In the genomic region with DNA sequence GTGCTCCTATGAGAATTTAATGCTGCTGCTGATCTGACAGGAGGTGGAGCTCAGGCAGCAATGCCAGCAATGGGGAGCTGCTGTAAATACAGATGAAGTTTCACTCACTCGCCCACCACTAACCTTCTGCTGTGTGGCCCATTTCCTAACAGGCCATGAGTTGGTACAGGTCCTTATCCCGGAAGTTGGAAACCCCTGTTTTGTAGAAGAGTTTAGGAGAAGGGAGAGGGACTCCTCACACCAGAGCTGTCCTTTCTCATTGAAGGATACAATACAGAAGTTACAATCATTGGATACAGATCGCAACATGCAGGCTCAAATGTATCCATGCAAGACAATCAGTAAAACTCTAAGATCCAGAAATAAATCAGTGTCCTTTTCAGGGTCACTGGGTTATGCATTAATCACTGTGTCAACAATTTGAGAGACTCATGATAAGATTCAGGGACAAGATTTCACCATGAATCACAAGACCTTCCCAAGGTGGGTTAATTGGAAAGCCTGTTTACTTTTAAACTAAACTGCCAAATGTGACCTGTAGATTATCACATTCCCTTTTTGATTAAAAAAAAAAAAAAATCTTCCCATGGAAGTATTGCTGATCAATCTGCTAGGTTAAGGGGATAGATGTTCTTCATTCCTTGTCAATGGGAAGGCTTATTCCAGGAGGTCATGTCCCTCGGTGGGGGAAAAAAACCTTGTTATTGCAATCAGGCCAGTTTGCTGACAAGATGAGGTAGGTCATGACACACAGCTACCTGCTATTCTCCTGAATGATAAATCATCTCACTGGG, we compare ENCODE assay signal across 1 cellular context.
TF ChIP-seq lines count a peak whose summit lies in the region.

No MANE protein-coding gene starts in this region.

TF ChIP-seq in HepG2, 621 proteins besides CTCF, POLR2A, EP300 and RAD21 (continued from another document and continues in another):
- TF ChIP-seq HMGA1 (CRISPR knock-in tag; conservative IDR thresholded peaks at IDR 0.05) (no peak), NBN (conservative IDR thresholded peaks at IDR 0.05) (no peak), RNF219 (CRISPR knock-in tag; IDR thresholded peaks at IDR 0.05) (no peak), ZFP37 (CRISPR knock-in tag; IDR thresholded peaks at IDR 0.05; ENCODE audit: borderline replicate concordance) (no peak), SCMH1 (CRISPR knock-in tag; IDR thresholded peaks at IDR 0.05; ENCODE audit: borderline replicate concordance) (no peak), ZNF550 (CRISPR knock-in tag; IDR thresholded peaks at IDR 0.05; ENCODE audit: borderline replicate concordance) (no peak), WIZ (CRISPR knock-in tag; IDR thresholded peaks at IDR 0.05) (no peak), NR1H2 (CRISPR knock-in tag; IDR thresholded peaks at IDR 0.05; ENCODE audit: borderline replicate concordance, low read depth) (no peak), ZBTB42 (CRISPR knock-in tag; IDR thresholded peaks at IDR 0.05) (no peak), NFE2L1 (CRISPR knock-in tag; IDR thresholded peaks at IDR 0.05; ENCODE audit: borderline replicate concordance) (no peak), ZNF558 (CRISPR knock-in tag; IDR thresholded peaks at IDR 0.05; ENCODE audit: borderline replicate concordance) (no peak), ZMYM2 (CRISPR knock-in tag; IDR thresholded peaks at IDR 0.05) (no peak), ZNF350 (CRISPR knock-in tag; IDR thresholded peaks at IDR 0.05; ENCODE audit: borderline replicate concordance, low read depth) (no peak), HNRNPUL1 (IDR thresholded peaks at IDR 0.05; ENCODE audit: low read depth, low read length) (no peak), PHF20 (CRISPR knock-in tag; IDR thresholded peaks at IDR 0.05) (no peak), ZNF614 (CRISPR knock-in tag; IDR thresholded peaks at IDR 0.05; ENCODE audit: borderline replicate concordance) (no peak), ZNF546 (CRISPR knock-in tag; conservative IDR thresholded peaks at IDR 0.05) (no peak), ZNF256 (CRISPR knock-in tag; conservative IDR thresholded peaks at IDR 0.05) (no peak), ZNF777 (CRISPR knock-in tag; IDR thresholded peaks at IDR 0.05) (no peak), TFE3 (CRISPR knock-in tag; IDR thresholded peaks at IDR 0.05) (peak; percentile 97), PRPF4 (IDR thresholded peaks at IDR 0.05; ENCODE audit: low read depth, low read length, poor library complexity, severe bottlenecking) (no peak), MYC (CRISPR knock-in tag; IDR thresholded peaks at IDR 0.05; ENCODE audit: borderline replicate concordance) (no peak), REL (CRISPR knock-in tag; conservative IDR thresholded peaks at IDR 0.05) (no peak), ZNF773 (CRISPR knock-in tag; IDR thresholded peaks at IDR 0.05; ENCODE audit: borderline replicate concordance) (no peak), RCOR2 (CRISPR knock-in tag; IDR thresholded peaks at IDR 0.05) (peak; percentile 77), LCORL (IDR thresholded peaks at IDR 0.05) (no peak), LCORL (CRISPR knock-in tag; IDR thresholded peaks at IDR 0.05) (peak; percentile 40; the same call in 1 of the 2 replicates), ZNF629 (CRISPR knock-in tag; conservative IDR thresholded peaks at IDR 0.05) (0 out of 2 replicates have a peak, but pooled peaks have one; percentile 21), SIX4 (CRISPR knock-in tag; IDR thresholded peaks at IDR 0.05) (no peak), TBP (CRISPR knock-in tag; IDR thresholded peaks at IDR 0.05) (no peak), ZFP1 (CRISPR knock-in tag; IDR thresholded peaks at IDR 0.05) (no peak), ARID3A (IDR thresholded peaks at IDR 0.05; ENCODE audit: low read depth, low read length) (peak; percentile 72), TBX3 (IDR thresholded peaks at IDR 0.05; ENCODE audit: borderline replicate concordance) (no peak), ZNF678 (CRISPR knock-in tag; IDR thresholded peaks at IDR 0.05) (no peak), KAT7 (CRISPR knock-in tag; IDR thresholded peaks at IDR 0.05; ENCODE audit: borderline replicate concordance) (no peak), MLLT10 (CRISPR knock-in tag; IDR thresholded peaks at IDR 0.05) (no peak), ZBTB25 (CRISPR knock-in tag; IDR thresholded peaks at IDR 0.05) (no peak), GABPB1 (CRISPR knock-in tag; IDR thresholded peaks at IDR 0.05) (no peak; the same call in 1 of the 2 replicates), SYNCRIP (IDR thresholded peaks at IDR 0.05; ENCODE audit: insufficient read depth, low read depth, low read length) (no peak), NCOR1 (IDR thresholded peaks at IDR 0.05; ENCODE audit: borderline replicate concordance, low read length) (no peak), ZNF224 (CRISPR knock-in tag; IDR thresholded peaks at IDR 0.05) (no peak), ZFYVE20 (CRISPR knock-in tag; IDR thresholded peaks at IDR 0.05; ENCODE audit: borderline replicate concordance, low read depth) (no peak), ZNF547 (CRISPR knock-in tag; IDR thresholded peaks at IDR 0.05) (0 out of 2 replicates have a peak, but pooled peaks have one; percentile 12), RBAK (CRISPR knock-in tag; IDR thresholded peaks at IDR 0.05) (no peak), ZNF264 (CRISPR knock-in tag; IDR thresholded peaks at IDR 0.05) (no peak), ZNF460 (CRISPR knock-in tag; IDR thresholded peaks at IDR 0.05; ENCODE audit: borderline replicate concordance) (no peak), ZFX (CRISPR knock-in tag; IDR thresholded peaks at IDR 0.05; ENCODE audit: low read depth) (no peak)
- TF ChIP-seq, protein P1, sequence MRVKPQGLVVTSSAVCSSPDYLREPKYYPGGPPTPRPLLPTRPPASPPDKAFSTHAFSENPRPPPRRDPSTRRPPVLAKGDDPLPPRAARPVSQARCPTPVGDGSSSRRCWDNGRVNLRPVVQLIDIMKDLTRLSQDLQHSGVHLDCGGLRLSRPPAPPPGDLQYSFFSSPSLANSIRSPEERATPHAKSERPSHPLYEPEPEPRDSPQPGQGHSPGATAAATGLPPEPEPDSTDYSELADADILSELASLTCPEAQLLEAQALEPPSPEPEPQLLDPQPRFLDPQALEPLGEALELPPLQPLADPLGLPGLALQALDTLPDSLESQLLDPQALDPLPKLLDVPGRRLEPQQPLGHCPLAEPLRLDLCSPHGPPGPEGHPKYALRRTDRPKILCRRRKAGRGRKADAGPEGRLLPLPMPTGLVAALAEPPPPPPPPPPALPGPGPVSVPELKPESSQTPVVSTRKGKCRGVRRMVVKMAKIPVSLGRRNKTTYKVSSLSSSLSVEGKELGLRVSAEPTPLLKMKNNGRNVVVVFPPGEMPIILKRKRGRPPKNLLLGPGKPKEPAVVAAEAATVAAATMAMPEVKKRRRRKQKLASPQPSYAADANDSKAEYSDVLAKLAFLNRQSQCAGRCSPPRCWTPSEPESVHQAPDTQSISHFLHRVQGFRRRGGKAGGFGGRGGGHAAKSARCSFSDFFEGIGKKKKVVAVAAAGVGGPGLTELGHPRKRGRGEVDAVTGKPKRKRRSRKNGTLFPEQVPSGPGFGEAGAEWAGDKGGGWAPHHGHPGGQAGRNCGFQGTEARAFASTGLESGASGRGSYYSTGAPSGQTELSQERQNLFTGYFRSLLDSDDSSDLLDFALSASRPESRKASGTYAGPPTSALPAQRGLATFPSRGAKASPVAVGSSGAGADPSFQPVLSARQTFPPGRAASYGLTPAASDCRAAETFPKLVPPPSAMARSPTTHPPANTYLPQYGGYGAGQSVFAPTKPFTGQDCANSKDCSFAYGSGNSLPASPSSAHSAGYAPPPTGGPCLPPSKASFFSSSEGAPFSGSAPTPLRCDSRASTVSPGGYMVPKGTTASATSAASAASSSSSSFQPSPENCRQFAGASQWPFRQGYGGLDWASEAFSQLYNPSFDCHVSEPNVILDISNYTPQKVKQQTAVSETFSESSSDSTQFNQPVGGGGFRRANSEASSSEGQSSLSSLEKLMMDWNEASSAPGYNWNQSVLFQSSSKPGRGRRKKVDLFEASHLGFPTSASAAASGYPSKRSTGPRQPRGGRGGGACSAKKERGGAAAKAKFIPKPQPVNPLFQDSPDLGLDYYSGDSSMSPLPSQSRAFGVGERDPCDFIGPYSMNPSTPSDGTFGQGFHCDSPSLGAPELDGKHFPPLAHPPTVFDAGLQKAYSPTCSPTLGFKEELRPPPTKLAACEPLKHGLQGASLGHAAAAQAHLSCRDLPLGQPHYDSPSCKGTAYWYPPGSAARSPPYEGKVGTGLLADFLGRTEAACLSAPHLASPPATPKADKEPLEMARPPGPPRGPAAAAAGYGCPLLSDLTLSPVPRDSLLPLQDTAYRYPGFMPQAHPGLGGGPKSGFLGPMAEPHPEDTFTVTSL (CRISPR knock-in tag; IDR thresholded peaks at IDR 0.05; ENCODE audit: borderline replicate concordance) = peak; percentile 73; the same call in 1 of the 2 replicates
- TF ChIP-seq, protein P2, sequence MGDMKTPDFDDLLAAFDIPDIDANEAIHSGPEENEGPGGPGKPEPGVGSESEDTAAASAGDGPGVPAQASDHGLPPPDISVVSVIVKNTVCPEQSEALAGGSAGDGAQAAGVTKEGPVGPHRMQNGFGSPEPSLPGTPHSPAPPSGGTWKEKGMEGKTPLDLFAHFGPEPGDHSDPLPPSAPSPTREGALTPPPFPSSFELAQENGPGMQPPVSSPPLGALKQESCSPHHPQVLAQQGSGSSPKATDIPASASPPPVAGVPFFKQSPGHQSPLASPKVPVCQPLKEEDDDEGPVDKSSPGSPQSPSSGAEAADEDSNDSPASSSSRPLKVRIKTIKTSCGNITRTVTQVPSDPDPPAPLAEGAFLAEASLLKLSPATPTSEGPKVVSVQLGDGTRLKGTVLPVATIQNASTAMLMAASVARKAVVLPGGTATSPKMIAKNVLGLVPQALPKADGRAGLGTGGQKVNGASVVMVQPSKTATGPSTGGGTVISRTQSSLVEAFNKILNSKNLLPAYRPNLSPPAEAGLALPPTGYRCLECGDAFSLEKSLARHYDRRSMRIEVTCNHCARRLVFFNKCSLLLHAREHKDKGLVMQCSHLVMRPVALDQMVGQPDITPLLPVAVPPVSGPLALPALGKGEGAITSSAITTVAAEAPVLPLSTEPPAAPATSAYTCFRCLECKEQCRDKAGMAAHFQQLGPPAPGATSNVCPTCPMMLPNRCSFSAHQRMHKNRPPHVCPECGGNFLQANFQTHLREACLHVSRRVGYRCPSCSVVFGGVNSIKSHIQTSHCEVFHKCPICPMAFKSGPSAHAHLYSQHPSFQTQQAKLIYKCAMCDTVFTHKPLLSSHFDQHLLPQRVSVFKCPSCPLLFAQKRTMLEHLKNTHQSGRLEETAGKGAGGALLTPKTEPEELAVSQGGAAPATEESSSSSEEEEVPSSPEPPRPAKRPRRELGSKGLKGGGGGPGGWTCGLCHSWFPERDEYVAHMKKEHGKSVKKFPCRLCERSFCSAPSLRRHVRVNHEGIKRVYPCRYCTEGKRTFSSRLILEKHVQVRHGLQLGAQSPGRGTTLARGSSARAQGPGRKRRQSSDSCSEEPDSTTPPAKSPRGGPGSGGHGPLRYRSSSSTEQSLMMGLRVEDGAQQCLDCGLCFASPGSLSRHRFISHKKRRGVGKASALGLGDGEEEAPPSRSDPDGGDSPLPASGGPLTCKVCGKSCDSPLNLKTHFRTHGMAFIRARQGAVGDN (CRISPR knock-in tag; IDR thresholded peaks at IDR 0.05) = no peak
- TF ChIP-seq, protein P3, sequence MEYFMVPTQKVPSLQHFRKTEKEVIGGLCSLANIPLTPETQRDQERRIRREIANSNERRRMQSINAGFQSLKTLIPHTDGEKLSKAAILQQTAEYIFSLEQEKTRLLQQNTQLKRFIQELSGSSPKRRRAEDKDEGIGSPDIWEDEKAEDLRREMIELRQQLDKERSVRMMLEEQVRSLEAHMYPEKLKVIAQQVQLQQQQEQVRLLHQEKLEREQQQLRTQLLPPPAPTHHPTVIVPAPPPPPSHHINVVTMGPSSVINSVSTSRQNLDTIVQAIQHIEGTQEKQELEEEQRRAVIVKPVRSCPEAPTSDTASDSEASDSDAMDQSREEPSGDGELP (IDR thresholded peaks at IDR 0.05; ENCODE audit: borderline replicate concordance, low read depth) = no peak
